Comparison of ENCODE assay signal across 1 cellular context in the genomic region with DNA sequence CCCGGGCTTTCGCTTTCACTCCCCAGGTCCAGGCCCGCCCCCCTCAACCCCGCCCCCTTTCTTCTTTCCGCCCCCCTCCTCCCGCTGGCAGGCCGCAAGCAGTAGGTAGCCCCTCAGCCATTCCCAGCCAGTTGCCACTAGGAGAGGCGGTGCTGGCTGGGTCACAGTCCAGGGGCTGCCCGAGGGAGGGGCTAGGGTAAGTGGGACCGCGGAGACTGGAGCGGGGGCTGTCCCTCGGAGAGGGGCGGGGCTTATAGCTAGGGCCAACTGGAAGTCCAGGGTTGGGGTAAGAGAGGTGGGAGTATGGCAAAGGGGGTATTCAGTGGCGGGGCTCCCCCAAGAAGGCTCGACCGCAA.
TF ChIP-seq lines count a peak whose summit lies in the region.

No MANE protein-coding gene starts in this region.

TF ChIP-seq in A549, 52 proteins besides CTCF, POLR2A, EP300 and RAD21 (continued from another document):
- TF ChIP-seq NFE2L2 (conservative IDR thresholded peaks at IDR 0.05; ENCODE audit: low read length) (no peak), KDM1A (IDR thresholded peaks at IDR 0.05; ENCODE audit: low read depth) (no peak), HDAC2 (IDR thresholded peaks at IDR 0.05) (no peak), MYC (IDR thresholded peaks at IDR 0.05; ENCODE audit: borderline replicate concordance, low read length) (no peak), FOSL2 (IDR thresholded peaks at IDR 0.05) (no peak), FOSL2 (CRISPR knock-in tag; IDR thresholded peaks at IDR 0.05) (no peak), FOXS1 (CRISPR knock-in tag; IDR thresholded peaks at IDR 0.05) (no peak), HOXB5 (CRISPR knock-in tag; IDR thresholded peaks at IDR 0.05) (no peak), GATA3 (IDR thresholded peaks at IDR 0.05; ENCODE audit: borderline replicate concordance) (no peak), EHF (CRISPR knock-in tag; IDR thresholded peaks at IDR 0.05) (no peak), RCOR1 (IDR thresholded peaks at IDR 0.05; ENCODE audit: low read depth, low read length) (no peak), PHF8 (IDR thresholded peaks at IDR 0.05; ENCODE audit: borderline replicate concordance, low read depth) (no peak), CEBPB (IDR thresholded peaks at IDR 0.05) (no peak), JUN (IDR thresholded peaks at IDR 0.05) (peak; percentile 24 to 30; a peak in 2 of 5 replicates), CHD4 (IDR thresholded peaks at IDR 0.05; ENCODE audit: borderline replicate concordance) (no peak), MAZ (IDR thresholded peaks at IDR 0.05; ENCODE audit: borderline replicate concordance, low read depth, low read length) (0 out of 2 replicates have a peak, but pooled peaks have one; percentile 43)
- TF ChIP-seq, protein P1, sequence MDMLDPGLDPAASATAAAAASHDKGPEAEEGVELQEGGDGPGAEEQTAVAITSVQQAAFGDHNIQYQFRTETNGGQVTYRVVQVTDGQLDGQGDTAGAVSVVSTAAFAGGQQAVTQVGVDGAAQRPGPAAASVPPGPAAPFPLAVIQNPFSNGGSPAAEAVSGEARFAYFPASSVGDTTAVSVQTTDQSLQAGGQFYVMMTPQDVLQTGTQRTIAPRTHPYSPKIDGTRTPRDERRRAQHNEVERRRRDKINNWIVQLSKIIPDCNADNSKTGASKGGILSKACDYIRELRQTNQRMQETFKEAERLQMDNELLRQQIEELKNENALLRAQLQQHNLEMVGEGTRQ (IDR thresholded peaks at IDR 0.05), result no peak
- TF ChIP-seq, protein P2, sequence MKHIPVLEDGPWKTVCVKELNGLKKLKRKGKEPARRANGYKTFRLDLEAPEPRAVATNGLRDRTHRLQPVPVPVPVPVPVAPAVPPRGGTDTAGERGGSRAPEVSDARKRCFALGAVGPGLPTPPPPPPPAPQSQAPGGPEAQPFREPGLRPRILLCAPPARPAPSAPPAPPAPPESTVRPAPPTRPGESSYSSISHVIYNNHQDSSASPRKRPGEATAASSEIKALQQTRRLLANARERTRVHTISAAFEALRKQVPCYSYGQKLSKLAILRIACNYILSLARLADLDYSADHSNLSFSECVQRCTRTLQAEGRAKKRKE (CRISPR knock-in tag; IDR thresholded peaks at IDR 0.05; ENCODE audit: low read depth), result no peak
